ENCODE assay signal across 11 cellular contexts in genomic region chr2:120779781-120780283, GRCh38. TPM values are rescaled to one million over a fixed set of nuclear protein-coding genes. Genes with fewer than 3 reads are reported as not detected.
DNase-seq lines count a peak whose midpoint lies in the region; ATAC-seq, FAIRE-seq and TF ChIP-seq lines count a peak whose summit lies in the region.
"Had no signal": no experiment of that assay in that cellular context is flagged by ENCODE, and none has a peak within 500 bp of the region (broad histone marks: within the 10 kb centered on the region; RNA-seq: fewer than 3 reads in every experiment).

No MANE protein-coding gene starts in this region.

- CTCF ChIA-PET in K562 (lab: Yijun Ruan, JAX; ENCODE audit: low intra/inter-chr PET ratio): interaction anchor here (0.7 kb wide), 1 partner anchor 162 kb away, joined by 3 read pairs; no protein-coding TSS in a partner anchor

- no peaks in the 10 kb centered on the region for H3K36me3 ChIP-seq in K562 (ENCODE audit: control insufficient read depth, insufficient read depth, low read length)
- no peaks in the 10 kb centered on the region for H3K36me3 ChIP-seq in mesodermal cell (ENCODE audit: control insufficient read depth, insufficient read depth, low read length)
- no peaks in the 10 kb centered on the region for H3K36me3 ChIP-seq in sigmoid colon
- H3K36me3 ChIP-seq: vagina had no signal

- in situ Hi-C loops in K562 (cut with MboI): no loop called here

- ATAC-seq in K562 (peak; percentile 83), HG02571 (IDR thresholded peaks at IDR 0.05; ENCODE audit: unreplicated experiment) (no peak)

- POLR2A ChIA-PET in K562 (lab: Yijun Ruan, JAX): no interaction called here

- no peaks in the 10 kb centered on the region for H3K9me1 ChIP-seq in K562 (ENCODE audit: control insufficient read depth, insufficient read depth, low read length)

- no peak overlapping the region for H3K4me2 ChIP-seq in K562 (ENCODE audit: insufficient read depth, low read length)

- 0 out of 6 replicates have a peak, but pooled peaks of 1 of the 3 experiments have one; percentile 5 for TF ChIP-seq CTCF in K562 (IDR thresholded peaks at IDR 0.05 in 2 of 3, conservative IDR thresholded peaks at IDR 0.05 in 1 of 3; ENCODE audit: insufficient read depth in 2 of 3, low read depth in 1 of 3, low read length in 3 of 3)
- TF ChIP-seq CTCF in sigmoid colon (IDR thresholded peaks at IDR 0.05): no peak

- DNase-seq in DMS 273 (lab: John Stamatoyannopoulos, UW; ENCODE audit: unreplicated experiment): peak; percentile 86
- peak; percentile 2 for DNase-seq in NAMALWA (ENCODE audit: low spot score)
- DNase-seq in K562 (ENCODE audit: extremely low read depth in 1 of 4, low spot score in 3 of 4): peak in 3 of 4 experiments; percentile 23 to 45 (median 27)
- no peak for DNase-seq in MV-4-11 (lab: John Stamatoyannopoulos, UW)
- DNase-seq in sigmoid colon: no peak
- no peak for DNase-seq in NCI-H1417 (lab: John Stamatoyannopoulos, UW)
- DNase-seq: DMS153 had no signal

- BruUV-seq in K562 (replicated peaks; lab: Mats Ljungman, UMichigan): no TSS peak

- no peaks in the 10 kb centered on the region for H3K79me2 ChIP-seq in K562 (ENCODE audit: control insufficient read depth, insufficient read depth, low read length)

- TF ChIP-seq POLR2A in K562 (conservative IDR thresholded peaks at IDR 0.05): no peak
- no peak for TF ChIP-seq POLR2A in sigmoid colon (IDR thresholded peaks at IDR 0.05)

- H3K4me1 ChIP-seq in K562 (replicated peaks in 1 of 2; ENCODE audit: control insufficient read depth in 2 of 2, insufficient read depth in 2 of 2, low read length in 2 of 2) (no peaks in the 10 kb centered on the region), mesodermal cell (ENCODE audit: control insufficient read depth, insufficient read depth, low read length, poor library complexity, severe bottlenecking) (peaks cover 72% of the 10 kb centered on the region), sigmoid colon (peaks cover 0 to 18% (median 13%) of the 10 kb centered on the region in 4 donors)

- H3K27me3 ChIP-seq in K562 (ENCODE audit: control insufficient read depth in 2 of 2, insufficient read depth in 2 of 2, low read length in 2 of 2) (peaks cover 10 to 74% of the 10 kb centered on the region in 2 experiments; a peak in 4 of 5 replicates), sigmoid colon (no peaks in the 10 kb centered on the region)
- H3K27me3 ChIP-seq: vagina had no signal

- no peak overlapping the region for H3K4me3 ChIP-seq in K562
- H3K4me3 ChIP-seq in mesodermal cell (ENCODE audit: extremely low read depth, insufficient read depth, low read length, poor library complexity, severe bottlenecking): no peak overlapping the region
- H3K4me3 ChIP-seq in sigmoid colon: no peak overlapping the region
- H3K4me3 ChIP-seq: lung, vagina had no signal

- no peak overlapping the region for H3K9ac ChIP-seq in K562 (ENCODE audit: insufficient read depth in 1 of 2, low read depth in 2 of 2, low read length in 2 of 2)

- peaks cover 17% of the 10 kb centered on the region; the same call in 1 of the 2 replicates for H4K20me1 ChIP-seq in K562 (replicated peaks; ENCODE audit: control insufficient read depth, insufficient read depth, low read length)

- H3K9me3 ChIP-seq in K562 (replicated peaks; ENCODE audit: control insufficient read depth, insufficient read depth, low read depth, low read length): no peaks in the 10 kb centered on the region
- H3K9me3 ChIP-seq in mesodermal cell (ENCODE audit: control insufficient read depth, low read length): no peaks in the 10 kb centered on the region
- no peaks in the 10 kb centered on the region for H3K9me3 ChIP-seq in sigmoid colon
- H3K9me3 ChIP-seq: vagina had no signal

- FAIRE-seq in K562 (lab: Jason Lieb, UNC): no peak

- H2AFZ ChIP-seq in K562 (ENCODE audit: low read depth, low read length): no peak overlapping the region

- WGBS in K562 (ENCODE audit: insufficient coverage, low coverage, missing lambda C conversion rate): 13% methylated on average over 13 of the region's 13 CpGs
- WGBS in mesodermal cell (ENCODE audit: insufficient coverage in 2 of 2), 2 experiments: 80 to 82% methylated on average over 1 to 10 of the region's 13 CpGs
- 40 to 66% methylated on average over 13 of the region's 13 CpGs for WGBS in sigmoid colon, 2 donors

- intact Hi-C loops in K562 (cut with micrococcal nuclease) (no loop called here), sigmoid colon (cut with DNase I) (no loop called here)

- TF ChIP-seq EP300 in K562 (IDR thresholded peaks at IDR 0.05; ENCODE audit: low read length) (no peak), sigmoid colon (IDR thresholded peaks at IDR 0.05) (no peak)

- TF ChIP-seq RAD21 in K562 (CRISPR knock-in tag; conservative IDR thresholded peaks at IDR 0.05 in 1 of 2, IDR thresholded peaks at IDR 0.05 in 1 of 2): no peak

- no peak overlapping the region for H3K27ac ChIP-seq in K562 (ENCODE audit: extremely low read depth, low read depth, low read length)
- peak overlapping the region; percentile 80 for H3K27ac ChIP-seq in mesodermal cell (ENCODE audit: low read depth, low read length, severe bottlenecking)
- H3K27ac ChIP-seq in sigmoid colon: no peak overlapping the region
- H3K27ac ChIP-seq: vagina had no signal

TF ChIP-seq in K562, 482 proteins besides CTCF, POLR2A, EP300 and RAD21:
- TF ChIP-seq E2F6 (IDR thresholded peaks at IDR 0.05; ENCODE audit: borderline replicate concordance in 1 of 2, extremely low read depth in 1 of 2, insufficient read depth in 1 of 2, insufficient read length in 1 of 2, low read depth in 1 of 2, low read length in 1 of 2, poor library complexity in 1 of 2, severe bottlenecking in 1 of 2) (peak in 1 of 2 experiments; percentile 13), MAX (CRISPR knock-in tag; IDR thresholded peaks at IDR 0.05) (no peak), SRF (CRISPR knock-in tag; IDR thresholded peaks at IDR 0.05) (no peak), CTCFL (IDR thresholded peaks at IDR 0.05; ENCODE audit: borderline replicate concordance, insufficient read depth, low read depth, low read length, poor library complexity, severe bottlenecking) (peak; percentile 42), EGR1 (conservative IDR thresholded peaks at IDR 0.05) (0 out of 2 replicates have a peak, but pooled peaks have one; percentile 50), POLR2H (tag; IDR thresholded peaks at IDR 0.05; ENCODE audit: low read depth) (no peak)

RNA-seq across cellular contexts. Expression of gene GLI2, which starts 44.2 kb away (rescaled TPM):
- not detected in 2 replicates for total RNA-seq in K562 (2011; cell fraction: chromatin; rRNA removed; ENCODE audit: low replicate concordance)
- total RNA-seq in K562 (2011; cell fraction: nucleolus; rRNA removed): not detected in 2 replicates
- not detected in 2 replicates for total RNA-seq in K562 (2011; cell fraction: nucleoplasm; rRNA removed)
- total RNA-seq in K562 (2014; rRNA removed) (not detected in 2 replicates), K562 (2014; rRNA removed; fragmentation: Illumina TruSeq; extraction: Trizol) (not detected in 2 replicates), K562 (2015; rRNA removed; fragmentation: Illumina TruSeq; extraction: Trizol) (not detected in 2 replicates), K562 (2021) (0.24 TPM in 1 of 2 replicates, not detected in the other), sigmoid colon (1 to 10 TPM; 2.1 to 6.4 (median 2.9) TPM)
- polyA plus RNA-seq in K562 (2011; rRNA removed) (not detected in 2 replicates), K562 (2014; fragmentation: Illumina TruSeq; extraction: Trizol) (not detected in 2 replicates), K562 (2014; fragmentation: Nextera tagmentation; extraction: Ambion mirVana) (not detected), K562 (2014; rRNA removed) (not detected in 2 replicates), sigmoid colon (under 1 TPM; 0.23 to 0.76 (median 0.60) TPM)
- polyA plus RNA-seq in K562 (2011; cell fraction: cytosol; rRNA removed): not detected in 2 replicates
- not detected in 2 replicates for polyA plus RNA-seq in K562 (2011; cell fraction: nucleus; rRNA removed)
- polyA plus RNA-seq in K562 (2012): 0.06 TPM in 1 of 2 replicates, not detected in the other
- not detected in 2 replicates for polyA minus RNA-seq in K562 (2011; rRNA and poly(A)+ RNA removed)
- polyA minus RNA-seq in K562 (2011; cell fraction: cytosol; rRNA and poly(A)+ RNA removed): not detected in 2 replicates
- polyA minus RNA-seq in K562 (2011; cell fraction: nucleus; rRNA and poly(A)+ RNA removed): not detected in 2 replicates
- 20.8 TPM for polyA plus RNA-seq in mesodermal cell (2013, experiment 1 of 2)
- 16.2 TPM for polyA plus RNA-seq in mesodermal cell (2013, experiment 2 of 2)

Comparison
In these comparisons a context has a peak if more than half of its experiments do, and no peak if none do; other contexts are left out.
1. DNase-seq: peak in DMS 273 (single experiment), NAMALWA (single experiment) and K562 (3 of 4); none in MV-4-11 (single experiment), sigmoid colon (single experiment) and NCI-H1417 (0 of 3).